18 cellular contexts compared by ENCODE assay signal in the genomic region with DNA sequence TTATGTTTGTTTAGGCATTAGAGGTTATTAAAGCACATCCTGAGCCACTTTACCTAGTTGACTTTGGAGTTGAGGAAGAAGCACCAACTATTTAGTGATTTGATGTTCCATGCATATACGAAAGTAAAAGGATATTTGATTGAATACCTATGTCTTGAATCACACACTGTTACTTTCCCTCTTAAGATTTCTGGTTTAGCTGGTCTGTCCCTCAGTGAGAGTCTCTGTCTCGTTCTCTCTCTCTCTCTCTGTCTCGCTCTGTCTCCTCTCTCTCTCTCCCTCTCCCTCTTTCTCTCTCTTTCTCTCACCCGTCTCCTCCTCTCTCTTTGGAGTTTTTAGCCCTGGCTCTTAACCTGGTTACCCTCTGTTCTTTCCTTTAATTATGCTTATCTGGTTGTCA. TPM values are rescaled to one million over a fixed set of nuclear protein-coding genes. Genes with fewer than 3 reads are reported as not detected.
DNase-seq lines count a peak whose midpoint lies in the region; ATAC-seq and TF ChIP-seq lines count a peak whose summit lies in the region.
"Had no signal": no experiment of that assay in that cellular context is flagged by ENCODE, and none has a peak within 500 bp of the region (broad histone marks: within the 10 kb centered on the region; RNA-seq: fewer than 3 reads in every experiment).

No MANE protein-coding gene starts in this region.

- no peak for TF ChIP-seq CTCF in breast epithelium (IDR thresholded peaks at IDR 0.05)
- no peak for TF ChIP-seq CTCF in left lung (IDR thresholded peaks at IDR 0.05)
- peak in 2 of 6 experiments; percentile 8 to 23 for TF ChIP-seq CTCF in thyroid gland (IDR thresholded peaks at IDR 0.05)

- H3K36me3 ChIP-seq in breast epithelium (no peaks in the 10 kb centered on the region), left lung (no peaks in the 10 kb centered on the region), thyroid gland (no peaks in the 10 kb centered on the region)

- peak overlapping the region; percentile 44 to 71 for H3K27ac ChIP-seq in breast epithelium
- H3K27ac ChIP-seq in left lung, result peak overlapping the region; percentile 49 to 82
- peak overlapping the region; percentile 97 to 99 (median 99) for H3K27ac ChIP-seq in thyroid gland
- H3K27ac ChIP-seq: psoas muscle had no signal

- 37 to 46% methylated on average over 4 of the region's 4 CpGs for WGBS in thyroid gland, 2 donors

- intact Hi-C loops in breast epithelium (cut with DNase I; ENCODE audit: low total_unique reads) (no loop called here), left lung (cut with DNase I) (no loop called here), thyroid gland (cut with DNase I) (no loop called here), head of caudate nucleus (cut with DNase I) (no loop called here)

- DNase-seq in DMS53 (lab: John Stamatoyannopoulos, UW) (peak; percentile 15), DMS53 treated with DMSO at 0.1 percent for 48 hours (lab: John Stamatoyannopoulos, UW; ENCODE audit: unreplicated experiment) (no peak), breast epithelium (ENCODE audit: low spot score in 2 of 2) (no peak), left lung (no peak), thyroid gland (no peak), NCI-H1436 (lab: John Stamatoyannopoulos, UW) (no peak), head of caudate nucleus (no peak), SK-N-DZ (ENCODE audit: low spot score) (no peak)
- DNase-seq: 8988T; activated CD4-positive, CD25-positive, alpha-beta regulatory T cell treated with anti-CD3 and anti-CD28 coated beads, Interleukin-2, amount 50 U/mL, for 72 hours; activated CD8-positive, alpha-beta memory T cell treated with anti-CD3 and anti-CD28 coated beads, Interleukin-2, amount 50 U/mL, for 48 hours; central memory CD4-positive, alpha-beta T cell; glutamatergic neuron; NCI-H1694; NCI-H526; psoas muscle had no signal

- no peak overlapping the region for H3K4me3 ChIP-seq in breast epithelium
- H3K4me3 ChIP-seq in left lung, result no peak overlapping the region
- H3K4me3 ChIP-seq in thyroid gland (replicated peaks in 1 of 3), result no peak overlapping the region
- H3K4me3 ChIP-seq: psoas muscle had no signal

- H3K27me3 ChIP-seq in breast epithelium (no peaks in the 10 kb centered on the region), left lung (no peaks in the 10 kb centered on the region), thyroid gland (no peaks in the 10 kb centered on the region)

- H3K4me1 ChIP-seq in breast epithelium (peaks cover 5 to 28% of the 10 kb centered on the region in 2 donors), left lung (peaks cover 34 to 96% of the 10 kb centered on the region in 2 donors), thyroid gland (peaks cover 86 to 88% of the 10 kb centered on the region in 2 donors)

- peak; percentile 54 for ATAC-seq in left lung
- ATAC-seq: psoas muscle had no signal

- TF ChIP-seq POLR2A in breast epithelium (IDR thresholded peaks at IDR 0.05) (no peak), thyroid gland (IDR thresholded peaks at IDR 0.05) (no peak)

- H3K9me3 ChIP-seq in breast epithelium (no peaks in the 10 kb centered on the region), left lung (no peaks in the 10 kb centered on the region), thyroid gland (no peaks in the 10 kb centered on the region)
- H3K9me3 ChIP-seq: psoas muscle had no signal

RNA-seq across cellular contexts. Expression of gene CTNND1, which starts 11.0 kb away (rescaled TPM):
- 100 to 1,000 TPM in 2 of 3 donors, 10 to 100 TPM in 1; 82.1 to 259 (median 175) TPM for total RNA-seq in breast epithelium
- 100 to 1,000 TPM; 187 to 217 TPM for total RNA-seq in left lung
- total RNA-seq in thyroid gland, result 100 to 1,000 TPM; 178 to 238 (median 202) TPM
- polyA plus RNA-seq in SK-N-DZ (2014; cell fraction: cytosol; rRNA removed), result 35.1 and 43.0 TPM in 2 replicates
- 25.9 and 44.1 TPM in 2 replicates for polyA plus RNA-seq in SK-N-DZ (2014; cell fraction: nucleus; rRNA removed)

RNA-seq across cellular contexts. Expression of gene BTBD18, which starts 20.9 kb away (rescaled TPM):
- total RNA-seq in breast epithelium (not detected), left lung (not detected), thyroid gland (not detected)
- not detected in 2 replicates for polyA plus RNA-seq in SK-N-DZ (2014; cell fraction: cytosol; rRNA removed)
- not detected in 2 replicates for polyA plus RNA-seq in SK-N-DZ (2014; cell fraction: nucleus; rRNA removed)
- total RNA-seq: kidney epithelial cell, psoas muscle, subcutaneous adipose tissue had no signal

RNA-seq across cellular contexts. Expression of gene SELENOH, which starts 31.3 kb away (rescaled TPM):
- total RNA-seq in breast epithelium (100 to 1,000 TPM in 2 of 3 donors, 10 to 100 TPM in 1; 84.3 to 153 (median 153) TPM), left lung (100 to 1,000 TPM in 1 of 2 donors, 10 to 100 TPM in 1; 94.1 to 108 TPM), thyroid gland (100 to 1,000 TPM; 130 to 271 (median 169) TPM)
- polyA plus RNA-seq in SK-N-DZ (2014; cell fraction: cytosol; rRNA removed), result 259 and 338 TPM in 2 replicates
- polyA plus RNA-seq in SK-N-DZ (2014; cell fraction: nucleus; rRNA removed), result 206 and 247 TPM in 2 replicates
